ENCODE assay signal across 8 cellular contexts in genomic region chr6:11538049-11538798, GRCh38. TPM values are rescaled to one million over a fixed set of nuclear protein-coding genes. Genes with fewer than 3 reads are reported as not detected.
DNase-seq lines count a peak whose midpoint lies in the region; ATAC-seq and TF ChIP-seq lines count a peak whose summit lies in the region.

No MANE protein-coding gene starts in this region.

- H4K5ac ChIP-seq in IMR-90 (ENCODE audit: low read depth, low read length) = no peak overlapping the region

- H3K27me3 ChIP-seq in IMR-90 (ENCODE audit: control insufficient read depth, insufficient read depth, low read length) (peaks cover 18% of the 10 kb centered on the region), liver (ENCODE audit: control insufficient read depth in 4 of 4, insufficient read depth in 4 of 4, low read length in 3 of 4) (no peaks in the 10 kb centered on the region)

- H4K20me1 ChIP-seq in IMR-90 (ENCODE audit: insufficient read depth, low read length) = no peaks in the 10 kb centered on the region

- H3K9me1 ChIP-seq in IMR-90 (ENCODE audit: insufficient read depth, low read length) = no peaks in the 10 kb centered on the region

- H3K4ac ChIP-seq in IMR-90 (ENCODE audit: low read depth, low read length) = no peak overlapping the region

- DNase-seq in EL (peak; percentile 18), IMR-90 (no peak), coronary artery (ENCODE audit: low spot score) (peak; percentile 76), occipital lobe (lab: John Stamatoyannopoulos, UW) (no peak)
- peak; percentile 35 for DNase-seq in activated CD4-positive, CD25-positive, alpha-beta regulatory T cell treated with anti-CD3 and anti-CD28 coated beads, Interleukin-2, amount 50 U/mL, for 72 hours
- peak; percentile 1 to 15 (median 3) for DNase-seq in stimulated activated CD4-positive, alpha-beta T cell treated with anti-CD3 and anti-CD28 coated beads, TNF-alpha, amount 100 ng/mL, for 4 hours (ENCODE audit: low read depth in 3 of 3)

- TF ChIP-seq RAD21 in IMR-90 (IDR thresholded peaks at IDR 0.05; ENCODE audit: low read length) (no peak), liver (IDR thresholded peaks at IDR 0.05) (no peak)

- H3K18ac ChIP-seq in IMR-90 (ENCODE audit: low read depth, low read length) = no peak overlapping the region

- H2BK15ac ChIP-seq in IMR-90 (ENCODE audit: low read depth, low read length) = no peak overlapping the region

- no peak overlapping the region for H4K91ac ChIP-seq in IMR-90 (ENCODE audit: insufficient read depth, low read depth, low read length)

- peak overlapping the region; percentile 87 for H3K4me2 ChIP-seq in IMR-90 (ENCODE audit: low read depth, low read length)

- H3K79me1 ChIP-seq in IMR-90 (ENCODE audit: low read depth in 1 of 2, low read length in 2 of 2) = no peaks in the 10 kb centered on the region

- no peak overlapping the region for H2AK5ac ChIP-seq in IMR-90 (ENCODE audit: low read depth, low read length)

- CTCF ChIA-PET in IMR-90 (lab: Yijun Ruan, JAX) = no interaction called here

- no peak overlapping the region for H2BK5ac ChIP-seq in IMR-90 (ENCODE audit: low read depth, low read length, poor library complexity, severe bottlenecking)

- H2BK120ac ChIP-seq in IMR-90 (ENCODE audit: low read depth, low read length) = no peak overlapping the region

- dilution Hi-C loops in IMR-90 (cut with HindIII; ENCODE audit: low sequenced_read_pairs, unreplicated experiment) = no loop called here

- no peak overlapping the region for H3K23ac ChIP-seq in IMR-90 (ENCODE audit: low read depth, low read length)

- H3K4me3 ChIP-seq in IMR-90 (ENCODE audit: insufficient read depth, low read depth, low read length) (peak overlapping the region; percentile 76), coronary artery (peak overlapping the region; percentile 94), liver (ENCODE audit: low read depth in 1 of 3, low read length in 3 of 3) (peak overlapping the region; percentile 72 to 97 (median 80))

- no peaks in the 10 kb centered on the region for H3K4me1 ChIP-seq in IMR-90 (ENCODE audit: control insufficient read depth, insufficient read depth, low read length)
- H3K4me1 ChIP-seq in liver (ENCODE audit: control insufficient read depth in 4 of 4, insufficient read depth in 4 of 4, low read length in 3 of 4) = peaks cover 2 to 27% (median 12%) of the 10 kb centered on the region in 4 donors

- no peaks in the 10 kb centered on the region for H3K9me3 ChIP-seq in IMR-90 (ENCODE audit: control insufficient read depth, insufficient read depth, low read length)
- H3K9me3 ChIP-seq in liver (ENCODE audit: control insufficient read depth in 4 of 4, low read length in 3 of 4) = no peaks in the 10 kb centered on the region

- 2% methylated on average over 18 of the region's 74 CpGs; no CpG with 5 or more reads in 1 of the 2 experiments for whole genome bisulfite sequencing in IMR-90 (ENCODE audit: extremely low coverage in 2 of 2, insufficient read length in 1 of 2), 2 experiments
- under 1% methylated on average over 74 of the region's 74 CpGs for WGBS in liver

- no peak overlapping the region for H3K56ac ChIP-seq in IMR-90 (ENCODE audit: extremely low read depth, insufficient read depth, low read length)

- H3K14ac ChIP-seq in IMR-90 (replicated peaks; ENCODE audit: low read depth, low read length) = no peak overlapping the region

- peak overlapping the region; percentile 68 for H2AK9ac ChIP-seq in IMR-90 (replicated peaks; ENCODE audit: low read depth, low read length, poor library complexity)

- H3K9ac ChIP-seq in IMR-90 (ENCODE audit: low read depth, low read length) (0 out of 2 replicates have a peak overlapping the region, but pooled peaks have one; percentile 42), liver (ENCODE audit: low read depth in 1 of 2, low read length in 2 of 2) (peak overlapping the region; percentile 43 to 69)

- no TSS peak for BruUV-seq in IMR-90 (replicated peaks; lab: Mats Ljungman, UMichigan)

- in situ Hi-C loops in IMR-90 (cut with MboI; ENCODE audit: low sequenced_read_pairs) = no loop called here

- H3K36me3 ChIP-seq in IMR-90 (ENCODE audit: control insufficient read depth, insufficient read depth, low read length) (no peaks in the 10 kb centered on the region), liver (ENCODE audit: control insufficient read depth in 4 of 4, insufficient read depth in 3 of 4, low read depth in 1 of 4, low read length in 3 of 4) (no peaks in the 10 kb centered on the region)

- TF ChIP-seq CTCF in IMR-90 (conservative IDR thresholded peaks at IDR 0.05; ENCODE audit: low read depth, low read length) (no peak), coronary artery (IDR thresholded peaks at IDR 0.05) (no peak), liver (IDR thresholded peaks at IDR 0.05; ENCODE audit: low read depth, low read length, missing input control) (no peak)

- ATAC-seq in GM21515 (IDR thresholded peaks at IDR 0.05; ENCODE audit: unreplicated experiment) (peak; percentile 12), IMR-90 (ENCODE audit: low read depth) (peak; percentile 10)

- H3K27ac ChIP-seq in IMR-90 (ENCODE audit: insufficient read depth, low read length) (no peak overlapping the region), coronary artery (peak overlapping the region; percentile 46 to 82), liver (ENCODE audit: low read depth in 1 of 2, low read length in 2 of 2) (peak overlapping the region; percentile 88 to 91)

- peak overlapping the region; percentile 95 for H2AFZ ChIP-seq in IMR-90 (replicated peaks; ENCODE audit: low read length, poor library complexity)

- no peak for TF ChIP-seq POLR2A in IMR-90 (IDR thresholded peaks at IDR 0.05; ENCODE audit: low read depth, low read length)

- POLR2A ChIA-PET in IMR-90 (lab: Charles Lee; ENCODE audit: unreplicated experiment) = no interaction called here

- intact Hi-C loops in IMR-90 (cut with micrococcal nuclease) = no loop called here

- no peak overlapping the region for H2BK20ac ChIP-seq in IMR-90 (ENCODE audit: low read depth, low read length)

- H4K8ac ChIP-seq in IMR-90 (ENCODE audit: low read depth in 2 of 2, low read length in 2 of 2) = no peak overlapping the region

TF ChIP-seq in IMR-90, 13 proteins besides CTCF, POLR2A, EP300 and RAD21:
- TF ChIP-seq USF2 (IDR thresholded peaks at IDR 0.05; ENCODE audit: low read depth, low read length) (no peak), RFX5 (IDR thresholded peaks at IDR 0.05; ENCODE audit: low read depth, low read length) (no peak)

TF ChIP-seq in liver, 16 proteins besides CTCF, POLR2A, EP300 and RAD21:
- no peak for TF ChIP-seq JUND (IDR thresholded peaks at IDR 0.05)
- TF ChIP-seq ATF3 (IDR thresholded peaks at IDR 0.05) = no peak
- no peak for TF ChIP-seq FOXA1 (IDR thresholded peaks at IDR 0.05)
- no peak for TF ChIP-seq SP1 (IDR thresholded peaks at IDR 0.05)
- peak; percentile 24 for TF ChIP-seq REST (IDR thresholded peaks at IDR 0.05)
- peak; percentile 70 for TF ChIP-seq YY1 (IDR thresholded peaks at IDR 0.05)
- TF ChIP-seq TAF1 (conservative IDR thresholded peaks at IDR 0.05) = no peak
- no peak for TF ChIP-seq GABPA (IDR thresholded peaks at IDR 0.05 in 1 of 2, conservative IDR thresholded peaks at IDR 0.05 in 1 of 2)
- no peak for TF ChIP-seq NR2F2 (IDR thresholded peaks at IDR 0.05)
- no peak for TF ChIP-seq FOXA2 (IDR thresholded peaks at IDR 0.05)
- no peak for TF ChIP-seq EGR1 (IDR thresholded peaks at IDR 0.05; ENCODE audit: low read depth in 2 of 2)
TF ChIP-seq in liver: peak in this region for 2.

RNA-seq across cellular contexts. Expression of gene TMEM170B, which starts 0.7 kb away (rescaled TPM):
- total RNA-seq in IMR-90 (2012; rRNA removed) (0.18 and 0.28 TPM in 2 replicates), liver (10 to 100 TPM in 1 of 2 donors, 1 to 10 TPM in 1; 9.2 to 11.0 TPM), occipital lobe (59.0 TPM)
- polyA plus RNA-seq in IMR-90 (2012; rRNA removed) (0.07 and 0.10 TPM in 2 replicates), liver (1 to 10 TPM; 1.8 to 3.1 TPM)
- 0.02 TPM in 1 of 2 replicates, not detected in the other for polyA plus RNA-seq in IMR-90 (2012; cell fraction: cytosol; rRNA removed)
- 0.01 and 0.09 TPM in 2 replicates for polyA plus RNA-seq in IMR-90 (2012; cell fraction: nucleus; rRNA removed; ENCODE audit: low replicate concordance)

Comparison
In these comparisons a context has a peak if more than half of its experiments do, and no peak if none do; other contexts are left out.
1. DNase-seq: peak in EL (single experiment), activated CD4-positive, CD25-positive, alpha-beta regulatory T cell treated with anti-CD3 and anti-CD28 coated beads, Interleukin-2, amount 50 U/mL, for 72 hours (single experiment), coronary artery (single experiment) and stimulated activated CD4-positive, alpha-beta T cell treated with anti-CD3 and anti-CD28 coated beads, TNF-alpha, amount 100 ng/mL, for 4 hours (3 of 3); none in IMR-90 (single experiment) and occipital lobe (single experiment).
2. Peak in every context shown above with its lines, with median percentiles within 50 percentile points of each other: H3K4me3 ChIP-seq.